In the genomic region with DNA sequence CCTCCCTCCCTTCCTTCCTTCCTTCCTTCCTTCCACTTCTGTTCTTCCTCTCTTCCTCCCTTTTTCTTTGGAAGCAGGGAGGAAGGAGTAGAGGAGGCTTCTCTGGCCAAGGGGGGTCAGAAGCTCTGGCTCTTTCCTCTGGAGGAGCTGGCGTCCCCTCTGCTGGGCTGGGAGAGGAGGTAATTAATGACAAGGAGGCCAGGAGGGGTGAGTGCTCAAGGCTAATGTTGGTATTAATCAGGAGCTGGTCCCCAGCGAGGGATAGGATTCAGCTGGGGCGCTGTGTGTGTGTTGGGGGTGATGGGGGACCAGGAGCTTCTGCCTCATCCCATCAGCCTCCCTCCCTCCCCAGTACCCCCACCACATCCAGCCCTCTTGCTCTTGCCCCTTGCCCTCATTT, we compare ENCODE assay signal across 31 cellular contexts. TPM values are rescaled to one million over a fixed set of nuclear protein-coding genes. Genes with fewer than 3 reads are reported as not detected.
"Had no signal": no experiment of that assay in that cellular context is flagged by ENCODE, and none has a peak within 500 bp of the region (broad histone marks: within the 10 kb centered on the region; RNA-seq: fewer than 3 reads in every experiment).

No MANE protein-coding gene starts in this region.

- H3K27ac ChIP-seq: brain microvascular endothelial cell, dorsolateral prefrontal cortex, foreskin keratinocyte, left lung, neutrophil, pancreas, right lobe of liver, suprapubic skin, transverse colon had no signal

- H3K4me3 ChIP-seq: dorsolateral prefrontal cortex, left lung, pancreas, right lobe of liver, suprapubic skin, transverse colon had no signal

- H3K9me3 ChIP-seq: left lung, neutrophil, pancreas, right lobe of liver, suprapubic skin, transverse colon had no signal

- H3K36me3 Mint-ChIP-seq: activated naive CD4-positive, alpha-beta T cell treated with anti-CD3 and anti-CD28 coated beads, Interleukin-2, amount 10 ng/mL, durations not matched to agents 7 days and 5 days had no signal

- H3K4me1 ChIP-seq: foreskin keratinocyte, pancreas had no signal

- H3K27ac Mint-ChIP-seq: activated naive CD8-positive, alpha-beta T cell treated with anti-CD3 and anti-CD28 coated beads, Interleukin-2, amount 50 U/mL, for 24 hours; endodermal cell; stimulated activated naive CD8-positive, alpha-beta T cell treated with anti-CD3 and anti-CD28 coated beads, Interleukin-15, Interleukin-2, amounts not matched to agents 100 ng/mL and 50 ng/mL, for 24 hours had no signal

- H3K27me3 ChIP-seq: pancreas, right lobe of liver had no signal

- H3K36me3 ChIP-seq: brain microvascular endothelial cell, left lung, neutrophil, pancreas, right lobe of liver, suprapubic skin, transverse colon had no signal

- ATAC-seq: activated CD4-positive, CD25-positive, alpha-beta regulatory T cell treated with anti-CD3 and anti-CD28 coated beads, Interleukin-2, amount 50 U/mL, for 24 hours; activated naive CD8-positive, alpha-beta T cell treated with anti-CD3 and anti-CD28 coated beads, Interleukin-2, amount 50 U/mL, for 24 hours; foreskin keratinocyte; left lung; pancreas; right lobe of liver had no signal

- DNase-seq: activated CD4-positive, alpha-beta T cell treated with anti-CD3 and anti-CD28 coated beads, Interleukin-2, amount 50 U/mL, for 1 hour; activated CD8-positive, alpha-beta memory T cell treated with anti-CD3 and anti-CD28 coated beads for 24 hours; activated CD8-positive, alpha-beta memory T cell treated with anti-CD3 and anti-CD28 coated beads, Interleukin-2, amount 50 U/mL, for 48 hours; activated effector memory CD4-positive, alpha-beta T cell treated with Interleukin-2 at 50 U/mL for 16 hours; activated naive CD4-positive, alpha-beta T cell treated with anti-CD3 and anti-CD28 coated beads, Interleukin-2, amount 10 ng/mL, durations not matched to agents 7 days and 5 days; activated naive CD8-positive, alpha-beta T cell treated with anti-CD3 and anti-CD28 coated beads, Interleukin-2, amount 50 U/mL, for 24 hours; activated T-cell treated with anti-CD3 and anti-CD28 coated beads, Interleukin-2, amount 50 U/mL, for 48 hours; anterior cingulate cortex; brain microvascular endothelial cell; central memory CD4-positive, alpha-beta T cell; dorsolateral prefrontal cortex; endodermal cell; foreskin keratinocyte; hypothalamus; mammary epithelial cell; right lobe of liver; small intestine; stimulated activated CD4-positive, alpha-beta T cell treated with anti-CD3 and anti-CD28 coated beads, Interleukin-15, amount 100 ng/mL, for 24 hours; stimulated activated CD4-positive, alpha-beta T cell treated with anti-CD3 and anti-CD28 coated beads, Interleukin-2, amount 100 ng/mL, for 48 hours; T1000; transverse colon had no signal

- H3K9me3 Mint-ChIP-seq: activated naive CD4-positive, alpha-beta T cell treated with anti-CD3 and anti-CD28 coated beads, Interleukin-2, amount 10 ng/mL, durations not matched to agents 7 days and 5 days; activated naive CD8-positive, alpha-beta T cell treated with anti-CD3 and anti-CD28 coated beads, Interleukin-2, amount 50 U/mL, for 24 hours; endodermal cell; stimulated activated naive CD8-positive, alpha-beta T cell treated with anti-CD3 and anti-CD28 coated beads, Interleukin-15, Interleukin-2, amounts not matched to agents 100 ng/mL and 50 ng/mL, for 24 hours had no signal

- H3K4me3 Mint-ChIP-seq: activated naive CD4-positive, alpha-beta T cell treated with anti-CD3 and anti-CD28 coated beads, Interleukin-2, amount 10 ng/mL, durations not matched to agents 7 days and 5 days; activated naive CD8-positive, alpha-beta T cell treated with anti-CD3 and anti-CD28 coated beads, Interleukin-2, amount 50 U/mL, for 24 hours; endodermal cell; stimulated activated naive CD8-positive, alpha-beta T cell treated with anti-CD3 and anti-CD28 coated beads, Interleukin-15, Interleukin-2, amounts not matched to agents 100 ng/mL and 50 ng/mL, for 24 hours had no signal

RNA-seq across cellular contexts. Expression of gene NTRK1, which starts 26.7 kb away (rescaled TPM):
- total RNA-seq: epithelial cell of proximal tubule, fibroblast of lung, foreskin keratinocyte, mammary epithelial cell, right lobe of liver had no signal
- polyA plus RNA-seq: fibroblast of lung, mammary epithelial cell had no signal

RNA-seq across cellular contexts. Expression of gene INSRR, which starts 28.4 kb away (rescaled TPM):
- total RNA-seq: epithelial cell of proximal tubule, fibroblast of lung, foreskin keratinocyte, left lung, mammary epithelial cell, mononuclear cell, right lobe of liver, suprapubic skin, transverse colon had no signal
- polyA plus RNA-seq: fibroblast of lung, foreskin keratinocyte, keratinocyte, mammary epithelial cell had no signal

RNA-seq across cellular contexts. Expression of gene LRRC71, which starts 33.1 kb away (rescaled TPM):
- total RNA-seq: endodermal cell, epithelial cell of proximal tubule, fibroblast of lung, foreskin keratinocyte, mammary epithelial cell, mononuclear cell, pancreas, suprapubic skin had no signal
- polyA plus RNA-seq: foreskin keratinocyte, keratinocyte, mammary epithelial cell had no signal
